15 cellular contexts compared by ENCODE assay signal in the genomic region with DNA sequence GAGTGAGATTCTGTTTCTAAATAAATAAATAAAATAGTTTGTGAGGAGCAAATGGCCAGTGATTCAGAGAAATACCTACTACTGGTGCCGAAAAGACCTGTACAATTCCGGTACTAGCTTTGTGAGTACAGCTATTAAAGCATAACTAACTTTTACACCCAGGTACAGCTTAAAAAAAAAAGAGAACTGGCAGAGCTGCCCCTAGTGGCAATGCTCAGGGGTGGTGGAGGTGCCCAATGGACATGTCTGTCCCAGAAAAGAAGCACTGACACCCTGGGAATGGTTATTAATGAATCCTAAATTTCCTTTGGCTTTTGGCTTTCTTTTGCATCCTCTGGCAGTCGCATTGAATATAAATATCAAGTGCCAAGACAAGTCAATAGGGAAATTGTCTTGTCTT.
DNase-seq lines count a peak whose midpoint lies in the region; ATAC-seq and TF ChIP-seq lines count a peak whose summit lies in the region.
"Had no signal": no experiment of that assay in that cellular context is flagged by ENCODE, and none has a peak within 500 bp of the region (broad histone marks: within the 10 kb centered on the region; RNA-seq: fewer than 3 reads in every experiment).

No MANE protein-coding gene starts in this region.

- H2AFZ ChIP-seq in PC-3 (ENCODE audit: low read length): no peak overlapping the region

- no peaks in the 10 kb centered on the region for H3K9me3 ChIP-seq in PC-3 (ENCODE audit: low read length)
- no peaks in the 10 kb centered on the region for H3K9me3 ChIP-seq in skeletal muscle tissue (ENCODE audit: control insufficient read depth in 3 of 3, low read length in 3 of 3)

- DNase-seq in DMS 273 (lab: John Stamatoyannopoulos, UW; ENCODE audit: unreplicated experiment): peak; percentile 55
- no peak for DNase-seq in DMS 273 treated with DMSO at 0.1 percent for 48 hours (lab: John Stamatoyannopoulos, UW)
- DNase-seq in PC-3: no peak
- no peak for DNase-seq in fibroblast of mammary gland (ENCODE audit: low read depth)
- no peak for DNase-seq in coronary artery (ENCODE audit: low spot score)
- DNase-seq in NCI-H446 treated with DMSO at 0.1 percent for 48 hours (lab: John Stamatoyannopoulos, UW): no peak
- DNase-seq: 8988T; activated CD4-positive, alpha-beta T cell treated with anti-CD3 and anti-CD28 coated beads, Interleukin-2, amount 50 U/mL, for 4 hours; CD8-positive, alpha-beta T cell; NCI-H510A; T1000 had no signal

- no peaks in the 10 kb centered on the region for H3K79me2 ChIP-seq in PC-3 (ENCODE audit: low read length)

- no peaks in the 10 kb centered on the region for H3K36me3 ChIP-seq in PC-3 (ENCODE audit: low read depth, low read length)
- H3K36me3 ChIP-seq in skeletal muscle tissue (ENCODE audit: control insufficient read depth in 3 of 3, insufficient read depth in 3 of 3, low read length in 3 of 3): no peaks in the 10 kb centered on the region

- POLR2A ChIA-PET in PC-3 (lab: Charles Lee; ENCODE audit: unreplicated experiment): no interaction called here

- CTCF ChIA-PET in PC-3 (lab: Charles Lee): no interaction called here

- no peak overlapping the region for H3K4me2 ChIP-seq in PC-3 (ENCODE audit: low read length)

- no peaks in the 10 kb centered on the region for H3K9me2 ChIP-seq in PC-3 (replicated peaks; ENCODE audit: low read length)

- H3K4me1 ChIP-seq in PC-3 (ENCODE audit: insufficient read depth, low read length) (peaks cover 3% of the 10 kb centered on the region; the same call in 1 of the 2 replicates), skeletal muscle tissue (ENCODE audit: control insufficient read depth in 3 of 3, insufficient read depth in 3 of 3, low read length in 3 of 3) (peaks cover 37 to 59% (median 59%) of the 10 kb centered on the region in 3 donors)

- intact Hi-C loops in PC-3 (cut with micrococcal nuclease): no loop called here

- no peak for TF ChIP-seq POLR2A in GM18505 (IDR thresholded peaks at IDR 0.05; ENCODE audit: borderline replicate concordance, extremely low read depth, insufficient read depth, insufficient read length)

- H3K4me3 ChIP-seq in PC-3 (ENCODE audit: low read length): no peak overlapping the region
- no peak overlapping the region for H3K4me3 ChIP-seq in fibroblast of mammary gland (ENCODE audit: control insufficient read depth, low read depth, low read length)
- no peak overlapping the region for H3K4me3 ChIP-seq in skeletal muscle tissue (ENCODE audit: low read length in 3 of 3)
- no peak overlapping the region for H3K4me3 ChIP-seq in coronary artery
- H3K4me3 ChIP-seq: skin epidermis had no signal

- no peaks in the 10 kb centered on the region for H4K20me1 ChIP-seq in PC-3 (ENCODE audit: low read length)

- no TSS peak for BruUV-seq in PC-3 (replicated peaks; lab: Mats Ljungman, UMichigan)

- ATAC-seq in PC-3 (no peak), GM18505 (IDR thresholded peaks at IDR 0.05; ENCODE audit: unreplicated experiment) (no peak)
- ATAC-seq: CD8-positive, alpha-beta T cell; natural killer cell treated with Interleukin-12 subunit alpha and Interleukin-12 subunit beta and Interleukin-15 and Interleukin-18, amount 100 ng/mL, for 72 hours had no signal

- H3K27me3 ChIP-seq in PC-3 (ENCODE audit: low read length): no peaks in the 10 kb centered on the region
- H3K27me3 ChIP-seq in skeletal muscle tissue (ENCODE audit: control insufficient read depth in 3 of 3, insufficient read depth in 3 of 3, low read length in 3 of 3): no peaks in the 10 kb centered on the region

- no peak overlapping the region for H3K27ac ChIP-seq in PC-3 (ENCODE audit: low read length)
- H3K27ac ChIP-seq in skeletal muscle tissue (ENCODE audit: low read depth, low read length): peak overlapping the region; percentile 71
- no peak overlapping the region for H3K27ac ChIP-seq in coronary artery
- H3K27ac ChIP-seq: skin epidermis had no signal

- H3K9ac ChIP-seq in PC-3 (ENCODE audit: low read length) (no peak overlapping the region), skeletal muscle tissue (ENCODE audit: low read depth in 1 of 3, low read length in 3 of 3) (no peak overlapping the region)

- no peaks in the 10 kb centered on the region for H3F3A ChIP-seq in PC-3 (ENCODE audit: low read length, unreplicated experiment)

- TF ChIP-seq CTCF in PC-3 (conservative IDR thresholded peaks at IDR 0.05; ENCODE audit: low read depth, low read length) (peak; percentile 33; the same call in 1 of the 2 replicates), fibroblast of mammary gland (conservative IDR thresholded peaks at IDR 0.05; ENCODE audit: control insufficient read depth, insufficient read depth, low read depth, low read length) (peak; percentile 12), coronary artery (IDR thresholded peaks at IDR 0.05) (no peak)
